Comparison of ENCODE assay signal across 8 cellular contexts in genomic region chr17:49987681-49988441, GRCh38. TPM values are rescaled to one million over a fixed set of nuclear protein-coding genes. Genes with fewer than 3 reads are reported as not detected.
DNase-seq lines count a peak whose midpoint lies in the region; ATAC-seq and TF ChIP-seq lines count a peak whose summit lies in the region.

No MANE protein-coding gene starts in this region.

- H3K27me3 ChIP-seq in heart right ventricle = peaks cover 0 to 97% (median 88%) of the 10 kb centered on the region in 7 donors

- no peak overlapping the region for H3K4me3 ChIP-seq in heart right ventricle

- TF ChIP-seq CTCF in heart right ventricle (IDR thresholded peaks at IDR 0.05) = no peak

- ATAC-seq in HG02870 (IDR thresholded peaks at IDR 0.05; ENCODE audit: unreplicated experiment) = no peak
- no peak for ATAC-seq in heart right ventricle

- no peak overlapping the region for H3K27ac ChIP-seq in heart right ventricle

- H3K4me1 ChIP-seq in heart right ventricle = peaks cover 0 to 6% (median 0%) of the 10 kb centered on the region in 9 donors

- in situ Hi-C loops in Caki2 (cut with HindIII; ENCODE audit: low pct_unique_long_range_greater_than_20kb, low sequenced_read_pairs) = no loop called here

- no peaks in the 10 kb centered on the region for H3K9me3 ChIP-seq in heart right ventricle

- intact Hi-C loops in heart right ventricle (cut with DNase I) = loop anchor here in 3 of 10 donors (5.0 to 10.0 kb wide), 3 partner anchors 63 to 111 kb away; no protein-coding TSS in a partner anchor

- 16 to 20% methylated on average over 17 of the region's 17 CpGs for WGBS in heart right ventricle, 2 donors

- H3K36me3 ChIP-seq in heart right ventricle = no peaks in the 10 kb centered on the region

- DNase-seq in Caki2 (ENCODE audit: low read depth) = peak; percentile 23
- peak; percentile 15 to 35 for DNase-seq in Kasumi-1 (lab: John Stamatoyannopoulos, UW)
- peak; percentile 57 for DNase-seq in RPMI8226
- peak; percentile 21 for DNase-seq in kidney glomerular epithelial cell (lab: John Stamatoyannopoulos, UW)
- DNase-seq in NAMALWA (ENCODE audit: low spot score) = no peak
- DNase-seq in heart right ventricle = no peak
- DNase-seq in KG1 (lab: John Stamatoyannopoulos, UW) = no peak

RNA-seq across cellular contexts. Expression of gene DLX3, which starts 7.2 kb away (rescaled TPM):
- total RNA-seq in Caki2 (2014; rRNA removed; shearing (Covaris generic); ENCODE audit: low replicate concordance) = not detected in 2 replicates
- total RNA-seq in heart right ventricle = under 1 TPM in 2 of 10 donors, not detected in 8; 0.11 to 0.23 TPM
- under 1 TPM in 1 of 2 donors, not detected in 1; 0.03 TPM for polyA plus RNA-seq in heart right ventricle

RNA-seq across cellular contexts. Expression of gene DLX4, which starts 18.9 kb away (rescaled TPM):
- total RNA-seq in Caki2 (2014; rRNA removed; shearing (Covaris generic); ENCODE audit: low replicate concordance) = 0.52 TPM in 1 of 2 replicates, not detected in the other
- under 1 TPM in 1 of 10 donors, not detected in 9; 0.26 TPM for total RNA-seq in heart right ventricle
- polyA plus RNA-seq in heart right ventricle = under 1 TPM in 1 of 2 donors, not detected in 1; 0.03 TPM

Comparison
In these comparisons a context has a peak if more than half of its experiments do, and no peak if none do; other contexts are left out.
1. DNase-seq: peak in Caki2 (single experiment), Kasumi-1 (2 of 2), RPMI8226 (single experiment) and kidney glomerular epithelial cell (single experiment); none in NAMALWA (single experiment), heart right ventricle (0 of 2) and KG1 (single experiment).